Comparison of ENCODE assay signal across 9 cellular contexts in genomic region chr5:120869831-120870230, GRCh38.
"Had no signal": no experiment of that assay in that cellular context is flagged by ENCODE, and none has a peak within 500 bp of the region (broad histone marks: within the 10 kb centered on the region; RNA-seq: fewer than 3 reads in every experiment).

No MANE protein-coding gene starts in this region.

- H3K9ac ChIP-seq: GM23248 had no signal

- H3K36me3 ChIP-seq: HAP-1 had no signal

- H3K27ac ChIP-seq: GM23248 had no signal

- H3K4me3 ChIP-seq: GM23248, GM23338, HAP-1 had no signal

- H2AFZ ChIP-seq: GM23248, GM23338 had no signal

- ATAC-seq: GM23338, HCT116 had no signal

- H3K9me3 ChIP-seq: HAP-1 had no signal

- DNase-seq: GM23248, GOT3, H7, H9, HCEC 1CT, HFFc6 had no signal

- H3K4me2 ChIP-seq: GM23338 had no signal
